ENCODE assay signal across 8 cellular contexts in the genomic region with DNA sequence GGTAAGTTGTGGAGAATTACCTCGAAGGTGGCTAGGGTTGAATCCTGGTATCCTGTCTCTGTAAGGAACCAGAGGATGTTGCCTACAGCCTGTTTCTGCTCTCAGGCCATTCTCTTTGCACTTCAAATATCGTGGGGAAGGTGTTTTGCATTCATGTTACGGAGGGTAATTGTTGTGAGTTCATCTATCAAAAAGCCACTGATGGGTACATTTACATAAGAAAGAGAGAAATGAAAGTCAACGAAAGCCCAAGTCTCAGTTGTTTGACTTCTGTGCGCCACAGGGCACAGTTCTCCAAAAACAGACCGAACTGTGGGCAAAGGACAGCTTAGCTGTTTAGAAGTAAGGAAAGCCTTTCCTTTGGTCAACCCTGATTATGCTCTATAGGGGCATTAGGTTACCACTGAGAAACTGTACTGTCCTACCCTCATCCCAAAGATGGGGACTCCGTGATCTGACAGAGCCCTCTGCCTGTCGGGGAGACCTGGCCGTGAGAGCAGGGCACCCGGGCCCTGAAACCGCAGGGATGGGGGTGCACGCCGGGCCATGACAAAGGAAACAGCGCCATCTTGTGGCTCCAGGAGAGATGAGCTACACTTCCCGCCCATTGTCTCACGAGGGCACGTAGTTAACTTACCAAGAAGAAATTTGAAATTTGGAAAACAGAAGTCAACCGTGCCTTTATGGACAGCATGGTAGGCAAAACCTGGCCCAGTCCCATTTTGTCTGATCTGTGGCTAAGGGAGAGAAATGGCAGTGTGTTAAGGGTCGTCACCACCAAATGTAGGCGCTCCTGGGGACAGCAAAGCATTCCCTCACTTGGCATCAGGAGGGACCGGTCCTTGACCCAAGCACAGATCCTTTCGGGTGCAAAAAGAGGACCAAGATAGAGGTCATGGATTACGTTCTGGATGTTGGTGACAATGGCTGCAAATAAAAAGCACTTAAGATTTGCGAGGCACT.
DNase-seq lines count a peak whose midpoint lies in the region; ATAC-seq and TF ChIP-seq lines count a peak whose summit lies in the region.

No MANE protein-coding gene starts in this region.

- H3K4me3 ChIP-seq in GM23248 (no peak overlapping the region), retinal pigment epithelial cell (ENCODE audit: low read length) (no peak overlapping the region)

- in situ Hi-C loops in GM23248 (cut with MboI): no loop called here

- no peak for ATAC-seq in GM18861 (IDR thresholded peaks at IDR 0.05; ENCODE audit: unreplicated experiment)

- H3K79me2 ChIP-seq in GM23248 (ENCODE audit: insufficient read depth): no peaks in the 10 kb centered on the region

- H3K4me1 ChIP-seq in GM23248 (ENCODE audit: insufficient read depth): no peaks in the 10 kb centered on the region

- no peaks in the 10 kb centered on the region for H3K27me3 ChIP-seq in GM23248 (replicated peaks; ENCODE audit: insufficient read depth)

- H3K9me3 ChIP-seq in GM23248 (ENCODE audit: low read depth): no peaks in the 10 kb centered on the region

- TF ChIP-seq CTCF in LNCAP (IDR thresholded peaks at IDR 0.05) (peak; percentile 93), retinal pigment epithelial cell (conservative IDR thresholded peaks at IDR 0.05; ENCODE audit: low read depth, low read length) (peak; percentile 87)

- H3K4me2 ChIP-seq in GM23248 (ENCODE audit: unreplicated experiment): peak overlapping the region; percentile 27

- H3K9ac ChIP-seq in GM23248: no peak overlapping the region

- no peaks in the 10 kb centered on the region for H3F3A ChIP-seq in GM23248 (ENCODE audit: insufficient read depth)

- 27 to 28% methylated on average over 24 of the region's 24 CpGs for WGBS in GM23248 (ENCODE audit: low coverage in 1 of 2, low lambda C conversion rate in 2 of 2, missing lambda C conversion rate in 2 of 2), 2 experiments

- no peak overlapping the region for H3K27ac ChIP-seq in GM23248

- DNase-seq in EL (peak; percentile 45), GM23248 (peak; percentile 76), T-helper 1 cell (peak; percentile 10 to 51 (median 32)), amygdala (lab: John Stamatoyannopoulos, UW) (peak in 51 of 56 donors; percentile 8 to 75 (median 33)), hepatic stellate cell (ENCODE audit: low spot score) (peak; percentile 57), retinal pigment epithelial cell (ENCODE audit: low read depth) (peak; percentile 14)

- H2AFZ ChIP-seq in GM23248: peak overlapping the region; percentile 17

- no peaks in the 10 kb centered on the region for H4K20me1 ChIP-seq in GM23248 (ENCODE audit: insufficient read depth)

- H3K9me2 ChIP-seq in GM23248 (ENCODE audit: insufficient read depth): no peaks in the 10 kb centered on the region

- no peaks in the 10 kb centered on the region for H3K36me3 ChIP-seq in GM23248 (ENCODE audit: low read depth)

Comparison
In these comparisons a context has a peak if more than half of its experiments do, and no peak if none do; other contexts are left out.
1. DNase-seq: peak in every context shown above with its lines; median percentile 76 in GM23248; 57 in hepatic stellate cell; 45 in EL; 33 in amygdala; 32 in T-helper 1 cell; 14 in retinal pigment epithelial cell.